Comparison of ENCODE assay signal across 12 cellular contexts in genomic region chr5:82313016-82313415, GRCh38. TPM values are rescaled to one million over a fixed set of nuclear protein-coding genes. Genes with fewer than 3 reads are reported as not detected.
DNase-seq lines count a peak whose midpoint lies in the region; ATAC-seq and TF ChIP-seq lines count a peak whose summit lies in the region.
"Had no signal": no experiment of that assay in that cellular context is flagged by ENCODE, and none has a peak within 500 bp of the region (broad histone marks: within the 10 kb centered on the region; RNA-seq: fewer than 3 reads in every experiment).

No MANE protein-coding gene starts in this region.

- no peak overlapping the region for H2BK15ac ChIP-seq in mesenchymal stem cell (ENCODE audit: low read depth, poor library complexity, severe bottlenecking)

- H2BK120ac ChIP-seq in mesenchymal stem cell (ENCODE audit: low read depth, low read length), result no peak overlapping the region

- intact Hi-C loops in Right ventricle myocardium inferior (cut with DNase I) (loop anchor here (2.0 to 5.0 kb wide), 2 partner anchors 34 to 1252 kb away; no protein-coding TSS in a partner anchor), thyroid gland (cut with DNase I) (no loop called here), esophagus muscularis mucosa (cut with DNase I) (no loop called here)

- no peak overlapping the region for H4K8ac ChIP-seq in mesenchymal stem cell (ENCODE audit: low read length)

- H3K27ac ChIP-seq in right atrium auricular region, result peak overlapping the region in 1 of 2 donors; percentile 69
- no peak overlapping the region for H3K27ac ChIP-seq in mesenchymal stem cell (ENCODE audit: low read length, poor library complexity, severe bottlenecking)
- H3K27ac ChIP-seq in thyroid gland, result no peak overlapping the region
- H3K27ac ChIP-seq in gastroesophageal sphincter, result no peak overlapping the region
- H3K27ac ChIP-seq in esophagus muscularis mucosa (replicated peaks in 1 of 4), result no peak overlapping the region
- H3K27ac ChIP-seq: gastrocnemius medialis, SJSA1 had no signal

- H3K79me1 ChIP-seq in mesenchymal stem cell (replicated peaks; ENCODE audit: low read length, poor library complexity, severe bottlenecking), result no peaks in the 10 kb centered on the region

- DNase-seq in Right ventricle myocardium inferior (ENCODE audit: missing footprints) (no peak), right atrium auricular region (ENCODE audit: low spot score) (no peak), choroid plexus epithelial cell (ENCODE audit: low read depth) (peak; percentile 20), mesenchymal stem cell (no peak), thyroid gland (no peak), NCI-H1105 (lab: John Stamatoyannopoulos, UW) (no peak), esophagus muscularis mucosa (ENCODE audit: extremely low spot score) (no peak)
- DNase-seq: effector CD8-positive, alpha-beta T cell had no signal

- H3K9ac ChIP-seq in mesenchymal stem cell (ENCODE audit: low read length), result peak overlapping the region; percentile 41

- H2AFZ ChIP-seq in mesenchymal stem cell (ENCODE audit: low read depth, low read length), result no peak overlapping the region

- WGBS in mesenchymal stem cell, result 52% methylated on average over 5 of the region's 5 CpGs
- 76 to 77% methylated on average over 5 of the region's 5 CpGs for WGBS in thyroid gland, 2 donors
- 65 to 73% methylated on average over 2 to 5 of the region's 5 CpGs for WGBS in gastroesophageal sphincter (ENCODE audit: low coverage in 1 of 2), 2 donors
- 74% methylated on average over 5 of the region's 5 CpGs for WGBS in esophagus muscularis mucosa

- no peak for TF ChIP-seq CTCF in right atrium auricular region (IDR thresholded peaks at IDR 0.05)
- TF ChIP-seq CTCF in choroid plexus epithelial cell (conservative IDR thresholded peaks at IDR 0.05; ENCODE audit: low read depth, low read length), result no peak
- TF ChIP-seq CTCF in thyroid gland (IDR thresholded peaks at IDR 0.05), result no peak
- TF ChIP-seq CTCF in gastroesophageal sphincter (IDR thresholded peaks at IDR 0.05), result no peak
- TF ChIP-seq CTCF in esophagus muscularis mucosa (IDR thresholded peaks at IDR 0.05), result no peak

- no peak overlapping the region for H2AK5ac ChIP-seq in mesenchymal stem cell (ENCODE audit: low read length, severe bottlenecking)

- TF ChIP-seq POLR2A in thyroid gland (IDR thresholded peaks at IDR 0.05) (no peak), gastroesophageal sphincter (IDR thresholded peaks at IDR 0.05) (no peak), esophagus muscularis mucosa (IDR thresholded peaks at IDR 0.05; ENCODE audit: low read depth) (no peak)

- no peak overlapping the region for H3K4me2 ChIP-seq in mesenchymal stem cell (ENCODE audit: low read length, poor library complexity, severe bottlenecking)

- no peaks in the 10 kb centered on the region for H3K27me3 ChIP-seq in right atrium auricular region
- no peaks in the 10 kb centered on the region for H3K27me3 ChIP-seq in mesenchymal stem cell (ENCODE audit: control insufficient read depth in 1 of 2, insufficient read depth in 1 of 2, low read length in 2 of 2)
- no peaks in the 10 kb centered on the region for H3K27me3 ChIP-seq in thyroid gland
- H3K27me3 ChIP-seq in gastroesophageal sphincter, result no peaks in the 10 kb centered on the region
- H3K27me3 ChIP-seq in esophagus muscularis mucosa, result no peaks in the 10 kb centered on the region
- H3K27me3 ChIP-seq: gastrocnemius medialis, SJSA1 had no signal

- no peak overlapping the region for H4K91ac ChIP-seq in mesenchymal stem cell (ENCODE audit: low read length)

- ATAC-seq in Right ventricle myocardium inferior, result peak; percentile 78
- no peak for ATAC-seq in gastroesophageal sphincter
- ATAC-seq: CD8-positive, alpha-beta T cell had no signal

- no peak overlapping the region for H2BK12ac ChIP-seq in mesenchymal stem cell (ENCODE audit: low read length in 2 of 2)

- no peak overlapping the region for H3K23ac ChIP-seq in mesenchymal stem cell (ENCODE audit: low read length in 2 of 2)

- H3K36me3 ChIP-seq in right atrium auricular region (no peaks in the 10 kb centered on the region), mesenchymal stem cell (ENCODE audit: control insufficient read depth in 1 of 2, insufficient read depth in 2 of 2, low read depth in 1 of 2, low read length in 2 of 2) (peaks cover 0 to 4% of the 10 kb centered on the region in 2 experiments), thyroid gland (no peaks in the 10 kb centered on the region), gastroesophageal sphincter (peaks cover 0 to 38% of the 10 kb centered on the region in 2 donors), esophagus muscularis mucosa (peaks cover 0 to 14% (median 0%) of the 10 kb centered on the region in 4 donors)
- H3K36me3 ChIP-seq: gastrocnemius medialis, SJSA1 had no signal

- H2BK5ac ChIP-seq in mesenchymal stem cell (ENCODE audit: low read depth, low read length, poor library complexity, severe bottlenecking), result no peak overlapping the region

- TF ChIP-seq EP300 in gastroesophageal sphincter (IDR thresholded peaks at IDR 0.05) (no peak), esophagus muscularis mucosa (IDR thresholded peaks at IDR 0.05) (no peak)

- H3K4me1 ChIP-seq in right atrium auricular region, result peaks cover 0 to 12% of the 10 kb centered on the region in 2 donors
- H3K4me1 ChIP-seq in mesenchymal stem cell (ENCODE audit: control insufficient read depth, insufficient read depth, low read depth, low read length), result peaks cover 2% of the 10 kb centered on the region
- H3K4me1 ChIP-seq in thyroid gland, result no peaks in the 10 kb centered on the region
- peaks cover 0 to under 1% (median 0%) of the 10 kb centered on the region in 3 donors for H3K4me1 ChIP-seq in gastroesophageal sphincter
- peaks cover 0 to 5% (median 3%) of the 10 kb centered on the region in 4 donors for H3K4me1 ChIP-seq in esophagus muscularis mucosa
- H3K4me1 ChIP-seq: gastrocnemius medialis, SJSA1 had no signal

- H3K4ac ChIP-seq in mesenchymal stem cell (ENCODE audit: low read depth in 1 of 2, low read length in 2 of 2), result no peak overlapping the region

- H3K4me3 ChIP-seq in right atrium auricular region (no peak overlapping the region), choroid plexus epithelial cell (ENCODE audit: low read depth, low read length) (no peak overlapping the region), mesenchymal stem cell (ENCODE audit: insufficient read depth in 1 of 2, low read depth in 1 of 2, low read length in 2 of 2) (no peak overlapping the region), thyroid gland (replicated peaks in 1 of 3) (no peak overlapping the region), gastroesophageal sphincter (no peak overlapping the region), esophagus muscularis mucosa (no peak overlapping the region)
- H3K4me3 ChIP-seq: gastrocnemius medialis, SJSA1 had no signal

- H3K9me3 ChIP-seq in right atrium auricular region (no peaks in the 10 kb centered on the region), mesenchymal stem cell (ENCODE audit: control insufficient read depth, low read length) (no peaks in the 10 kb centered on the region), thyroid gland (no peaks in the 10 kb centered on the region), gastroesophageal sphincter (no peaks in the 10 kb centered on the region), esophagus muscularis mucosa (no peaks in the 10 kb centered on the region)
- H3K9me3 ChIP-seq: gastrocnemius medialis, SJSA1 had no signal

- no peak overlapping the region for H3K14ac ChIP-seq in mesenchymal stem cell (ENCODE audit: low read length in 2 of 2)

- H3K18ac ChIP-seq in mesenchymal stem cell (ENCODE audit: low read depth in 1 of 2, low read length in 2 of 2), result no peak overlapping the region

RNA-seq across cellular contexts. Expression of gene RPS23, which starts 34.9 kb away (rescaled TPM):
- 1,242 TPM for total RNA-seq in Right ventricle myocardium inferior
- 1,000 to 10,000 TPM; 1,337 to 2,849 TPM for total RNA-seq in right atrium auricular region
- 2,982 TPM for polyA plus RNA-seq in mesenchymal stem cell (2013, experiment 1 of 2)
- polyA plus RNA-seq in mesenchymal stem cell (2013, experiment 2 of 2), result 3,039 TPM
- 1,000 to 10,000 TPM; 1,596 to 2,915 (median 2,211) TPM for total RNA-seq in thyroid gland
- 1,000 to 10,000 TPM; 1,991 to 3,565 (median 2,994) TPM for total RNA-seq in gastroesophageal sphincter
- total RNA-seq in esophagus muscularis mucosa, result 1,000 to 10,000 TPM; 2,601 to 3,337 (median 2,967) TPM
